8 cellular contexts compared by ENCODE assay signal in the genomic region with DNA sequence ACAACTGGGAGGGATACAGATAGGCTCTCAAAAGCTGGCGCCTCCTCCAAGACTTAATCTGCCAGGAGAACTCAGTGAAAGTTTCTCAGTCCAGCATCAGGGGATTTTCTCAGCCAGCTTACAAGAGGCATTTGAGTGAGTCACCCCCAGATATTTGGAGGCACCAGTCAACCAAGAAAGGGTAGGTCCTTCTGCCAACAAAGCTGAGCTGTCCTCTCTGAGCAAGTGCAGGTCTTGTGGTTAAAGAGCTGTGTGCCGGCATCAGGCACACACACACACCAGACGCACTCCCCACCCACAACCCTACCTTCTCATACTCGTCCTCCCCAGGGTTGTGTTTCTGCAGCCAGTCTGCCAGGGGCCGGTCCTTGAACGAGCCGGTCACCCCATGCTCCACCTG. TPM values are rescaled to one million over a fixed set of nuclear protein-coding genes. Genes with fewer than 3 reads are reported as not detected.
DNase-seq lines count a peak whose midpoint lies in the region; ATAC-seq and TF ChIP-seq lines count a peak whose summit lies in the region.

No MANE protein-coding gene starts in this region.

- H3K4me3 ChIP-seq in adipocyte (ENCODE audit: low read length), result peak overlapping the region; percentile 43
- no peak overlapping the region for H3K4me3 ChIP-seq in kidney epithelial cell (ENCODE audit: low read depth, low read length)

- H3K9me3 Mint-ChIP-seq in type B pancreatic cell, result no peaks in the 10 kb centered on the region

- no peak overlapping the region for H3K4me3 Mint-ChIP-seq in type B pancreatic cell

- H3K36me3 ChIP-seq in adipocyte (ENCODE audit: control insufficient read depth, insufficient read depth, low read length, severe bottlenecking), result peaks cover 13% of the 10 kb centered on the region
- H3K36me3 ChIP-seq in kidney epithelial cell (ENCODE audit: control insufficient read depth, insufficient read depth, low read length), result peaks cover under 1% of the 10 kb centered on the region

- H3K4me1 Mint-ChIP-seq in type B pancreatic cell (ENCODE audit: unreplicated experiment), result no peaks in the 10 kb centered on the region

- H3K27me3 ChIP-seq in adipocyte (replicated peaks; ENCODE audit: control insufficient read depth, insufficient read depth, low read length) (no peaks in the 10 kb centered on the region), kidney epithelial cell (ENCODE audit: control insufficient read depth, insufficient read depth, low read length) (no peaks in the 10 kb centered on the region)

- intact Hi-C loops in left cardiac atrium (cut with DNase I), result no loop called here
- intact Hi-C loops in cardiac septum (cut with DNase I), result loop anchor here (10.0 kb wide), 1 partner anchor 366 kb away; no protein-coding TSS in a partner anchor

- TF ChIP-seq CTCF in kidney epithelial cell (IDR thresholded peaks at IDR 0.05; ENCODE audit: insufficient read depth, low read length, poor library complexity, severe bottlenecking) (no peak), type B pancreatic cell (conservative IDR thresholded peaks at IDR 0.05) (no peak)

- peak overlapping the region; percentile 61 for H3K27ac Mint-ChIP-seq in type B pancreatic cell

- TF ChIP-seq POLR2A in erythroblast (IDR thresholded peaks at IDR 0.05; ENCODE audit: low read length), result no peak

- peak; percentile 13 to 85 for ATAC-seq in left cardiac atrium
- no peak for ATAC-seq in HG03342 (IDR thresholded peaks at IDR 0.05; ENCODE audit: unreplicated experiment)

- DNase-seq in left cardiac atrium, result peak; percentile 54
- no peak for DNase-seq in cardiac septum (ENCODE audit: low spot score)
- peak; percentile 97 for DNase-seq in adipocyte (ENCODE audit: low read depth)
- peak; percentile 99 for DNase-seq in kidney epithelial cell (ENCODE audit: low read depth)
- DNase-seq in type B pancreatic cell (ENCODE audit: extremely low spot score, unreplicated experiment), result no peak
- no peak for DNase-seq in ecto neural progenitor cell (ENCODE audit: low spot score)
- no peak for DNase-seq in erythroblast (lab: John Stamatoyannopoulos, UW)

- no peaks in the 10 kb centered on the region for H3K9me3 ChIP-seq in adipocyte (ENCODE audit: control insufficient read depth, low read length)

- H3K36me3 Mint-ChIP-seq in type B pancreatic cell, result peaks cover 35% of the 10 kb centered on the region

- peaks cover 74% of the 10 kb centered on the region for H3K4me1 ChIP-seq in adipocyte (ENCODE audit: control insufficient read depth, insufficient read depth, low read length)

- no peaks in the 10 kb centered on the region for H3K27me3 Mint-ChIP-seq in type B pancreatic cell

- H3K9ac ChIP-seq in adipocyte (ENCODE audit: low read length), result peak overlapping the region; percentile 50

RNA-seq across cellular contexts. Expression of a gene that starts 27.0 kb away (rescaled TPM):
- total RNA-seq in left cardiac atrium (10 to 100 TPM; 22.1 to 37.5 TPM), cardiac septum (21.2 TPM), kidney epithelial cell (42.1 and 43.8 TPM in 2 replicates), type B pancreatic cell (ENCODE audit: low replicate concordance) (43.3 and 48.9 TPM in 2 replicates)

RNA-seq across cellular contexts. Expression of a gene that starts 56.0 kb away (rescaled TPM):
- 10 to 100 TPM; 21.2 to 21.7 TPM for total RNA-seq in left cardiac atrium
- total RNA-seq in cardiac septum, result 28.8 TPM
- 2.5 and 2.8 TPM in 2 replicates for total RNA-seq in kidney epithelial cell
- 55.1 and 77.5 TPM in 2 replicates for total RNA-seq in type B pancreatic cell (ENCODE audit: low replicate concordance)

Comparison
In these comparisons a context has a peak if more than half of its experiments do, and no peak if none do; other contexts are left out.
1. DNase-seq: peak in left cardiac atrium (single experiment), adipocyte (single experiment) and kidney epithelial cell (single experiment); none in cardiac septum (single experiment), type B pancreatic cell (single experiment), ecto neural progenitor cell (single experiment) and erythroblast (0 of 2).